In genomic region chr2:11866358-11867335, GRCh38 we compare ENCODE assay signal across 11 cellular contexts.
A peak's percentile ranks its signal among the peaks of the same experiment; 100 is the strongest.
DNase-seq lines count a peak whose midpoint lies in the region; ATAC-seq and TF ChIP-seq lines count a peak whose summit lies in the region.
"Had no signal": no experiment of that assay in that cellular context is flagged by ENCODE, and none has a peak within 500 bp of the region (broad histone marks: within the 10 kb centered on the region; RNA-seq: fewer than 3 reads in every experiment).

No MANE protein-coding gene starts in this region.

- H3K4me1 Mint-ChIP-seq in mesothelial cell of epicardium = peaks cover 20% of the 10 kb centered on the region

- H3K4me3 Mint-ChIP-seq in mesothelial cell of epicardium = no peak overlapping the region

- peaks cover 3% of the 10 kb centered on the region for H3K27me3 Mint-ChIP-seq in mesothelial cell of epicardium (ENCODE audit: low read depth)

- no peaks in the 10 kb centered on the region for H3K36me3 Mint-ChIP-seq in activated naive CD4-positive, alpha-beta T cell treated with anti-CD3 and anti-CD28 coated beads, Interleukin-2, amount 50 U/mL, for 72 hours
- no peaks in the 10 kb centered on the region for H3K36me3 Mint-ChIP-seq in mesothelial cell of epicardium

- DNase-seq in DMS79 (lab: John Stamatoyannopoulos, UW) (peak; percentile 75), mesothelial cell of epicardium (ENCODE audit: low spot score in 2 of 2, unreplicated experiment in 2 of 2) (no peak)
- no peak for DNase-seq in activated naive CD4-positive, alpha-beta T cell treated with anti-CD3 and anti-CD28 coated beads, Interleukin-2, amount 50 U/mL, for 72 hours (ENCODE audit: low spot score in 2 of 2)
- DNase-seq in activated CD4-positive, alpha-beta T cell treated with anti-CD3 and anti-CD28 coated beads, Interleukin-2, amount 50 U/mL, for 4 hours = no peak
- DNase-seq: NCI-H226; stimulated activated CD8-positive, alpha-beta memory T cell treated with anti-CD3 and anti-CD28 coated beads, Interleukin-4, amount 100 ng/mL, for 48 hours had no signal

- H3K9me3 Mint-ChIP-seq in activated naive CD4-positive, alpha-beta T cell treated with anti-CD3 and anti-CD28 coated beads, Interleukin-2, amount 50 U/mL, for 72 hours = no peaks in the 10 kb centered on the region
- peaks cover 7% of the 10 kb centered on the region for H3K9me3 Mint-ChIP-seq in mesothelial cell of epicardium

- ATAC-seq in GM18868 (IDR thresholded peaks at IDR 0.05; ENCODE audit: unreplicated experiment) (peak; percentile 51), HG03457 (IDR thresholded peaks at IDR 0.05; ENCODE audit: unreplicated experiment) (peak; percentile 33), HG03469 (IDR thresholded peaks at IDR 0.05; ENCODE audit: unreplicated experiment) (no peak), GM21423 (IDR thresholded peaks at IDR 0.05; ENCODE audit: unreplicated experiment) (no peak)
- peak; percentile 58 to 69 for ATAC-seq in activated naive CD4-positive, alpha-beta T cell treated with anti-CD3 and anti-CD28 coated beads, Interleukin-2, amount 50 U/mL, for 72 hours
- ATAC-seq: HCT116 had no signal

- H3K27ac Mint-ChIP-seq in activated naive CD4-positive, alpha-beta T cell treated with anti-CD3 and anti-CD28 coated beads, Interleukin-2, amount 50 U/mL, for 72 hours = no peak overlapping the region
- H3K27ac Mint-ChIP-seq in mesothelial cell of epicardium = no peak overlapping the region

- no peak for TF ChIP-seq CTCF in mesothelial cell of epicardium (IDR thresholded peaks at IDR 0.05; ENCODE audit: unreplicated experiment)

Comparison
In these comparisons a context has a peak if more than half of its experiments do, and no peak if none do; other contexts are left out.
1. ATAC-seq: peak in GM18868 (single experiment), HG03457 (single experiment) and activated naive CD4-positive, alpha-beta T cell treated with anti-CD3 and anti-CD28 coated beads, Interleukin-2, amount 50 U/mL, for 72 hours (2 of 2); none in HG03469 (single experiment) and GM21423 (single experiment).